ENCODE assay signal across 9 cellular contexts in genomic region chr10:93062499-93063216, GRCh38. TPM values are rescaled to one million over a fixed set of nuclear protein-coding genes. Genes with fewer than 3 reads are reported as not detected.
DNase-seq lines count a peak whose midpoint lies in the region; ATAC-seq, FAIRE-seq and TF ChIP-seq lines count a peak whose summit lies in the region.
"Had no signal": no experiment of that assay in that cellular context is flagged by ENCODE, and none has a peak within 500 bp of the region (broad histone marks: within the 10 kb centered on the region; RNA-seq: fewer than 3 reads in every experiment).

No MANE protein-coding gene starts in this region.

- FAIRE-seq in HTR-8/SVneo (lab: Jason Lieb, UNC), result no peak

- no peaks in the 10 kb centered on the region for H3K36me3 ChIP-seq in right atrium auricular region
- peaks cover 0 to 5% of the 10 kb centered on the region in 2 donors for H3K36me3 ChIP-seq in gastrocnemius medialis

- H3K27me3 Mint-ChIP-seq in activated T-helper 1 cell treated with anti-CD3 and anti-CD28 coated beads, Interleukin-12 subunit alpha, Interleukin-12 subunit beta, Interleukin-2, Interleukin-4 antibody, amounts not matched to agents 30 ng/mL and 10 ng/mL and 1 ng/mL, durations not matched to agents 14 hours and 24 hours and 36 hours (ENCODE audit: insufficient read depth), result peaks cover 55% of the 10 kb centered on the region

- H3K4me3 ChIP-seq in right atrium auricular region (peak overlapping the region in 1 of 2 donors; percentile 34), gastrocnemius medialis (peak overlapping the region in 3 of 4 donors; percentile 33 to 42 (median 37))

- H3K27ac ChIP-seq in right atrium auricular region, result no peak overlapping the region
- no peak overlapping the region for H3K27ac ChIP-seq in gastrocnemius medialis

- no peaks in the 10 kb centered on the region for H3K9me3 Mint-ChIP-seq in activated T-helper 1 cell treated with anti-CD3 and anti-CD28 coated beads, Interleukin-12 subunit alpha, Interleukin-12 subunit beta, Interleukin-2, Interleukin-4 antibody, amounts not matched to agents 30 ng/mL and 10 ng/mL and 1 ng/mL, durations not matched to agents 14 hours and 24 hours and 36 hours

- H3K27ac Mint-ChIP-seq in activated T-helper 1 cell treated with anti-CD3 and anti-CD28 coated beads, Interleukin-12 subunit alpha, Interleukin-12 subunit beta, Interleukin-2, Interleukin-4 antibody, amounts not matched to agents 30 ng/mL and 10 ng/mL and 1 ng/mL, durations not matched to agents 14 hours and 24 hours and 36 hours, result no peak overlapping the region

- peaks cover 16% of the 10 kb centered on the region for H3K4me1 Mint-ChIP-seq in activated T-helper 1 cell treated with anti-CD3 and anti-CD28 coated beads, Interleukin-12 subunit alpha, Interleukin-12 subunit beta, Interleukin-2, Interleukin-4 antibody, amounts not matched to agents 30 ng/mL and 10 ng/mL and 1 ng/mL, durations not matched to agents 14 hours and 24 hours and 36 hours (ENCODE audit: low read depth)

- ATAC-seq in gastrocnemius medialis, result peak in 1 of 2 donors; percentile 35
- ATAC-seq: HCT116 had no signal

- DNase-seq in AG20443 (ENCODE audit: low spot score) (peak; percentile 84), HCEC 1CT (peak; percentile 17), right atrium auricular region (ENCODE audit: low spot score) (peak; percentile 40), gastrocnemius medialis (no peak), NCI-H774 (lab: John Stamatoyannopoulos, UW) (no peak), HTR-8/SVneo (ENCODE audit: insufficient read length, low spot score) (no peak), SKM-1 (lab: John Stamatoyannopoulos, UW; ENCODE audit: unreplicated experiment) (no peak)
- DNase-seq in activated T-helper 1 cell treated with anti-CD3 and anti-CD28 coated beads, Interleukin-12 subunit alpha, Interleukin-12 subunit beta, Interleukin-2, Interleukin-4 antibody, amounts not matched to agents 30 ng/mL and 10 ng/mL and 1 ng/mL, durations not matched to agents 14 hours and 24 hours and 36 hours (ENCODE audit: low spot score), result peak; percentile 28

- in situ Hi-C loops in gastrocnemius medialis (cut with MboI; ENCODE audit: low sequenced_read_pairs in 4 of 4), result no loop called here

- H3K4me1 ChIP-seq in right atrium auricular region, result peaks cover 0 to 41% of the 10 kb centered on the region in 2 donors
- peaks cover 0 to 3% of the 10 kb centered on the region in 2 donors for H3K4me1 ChIP-seq in gastrocnemius medialis

- peaks cover 9 to 30% of the 10 kb centered on the region in 2 donors for H3K27me3 ChIP-seq in right atrium auricular region
- H3K27me3 ChIP-seq in gastrocnemius medialis, result peaks cover 14 to 22% (median 21%) of the 10 kb centered on the region in 3 donors

- H3K9me3 ChIP-seq in right atrium auricular region, result no peaks in the 10 kb centered on the region
- H3K9me3 ChIP-seq in gastrocnemius medialis, result no peaks in the 10 kb centered on the region

- TF ChIP-seq POLR2A in gastrocnemius medialis (IDR thresholded peaks at IDR 0.05), result no peak

- intact Hi-C loops in activated T-helper 1 cell treated with anti-CD3 and anti-CD28 coated beads, Interleukin-12 subunit alpha, Interleukin-12 subunit beta, Interleukin-2, Interleukin-4 antibody, amounts not matched to agents 30 ng/mL and 10 ng/mL and 1 ng/mL, durations not matched to agents 14 hours and 24 hours and 36 hours (cut with micrococcal nuclease), result loop anchor here (1.0 kb wide), 1 partner anchor 13 kb away; no protein-coding TSS in a partner anchor
- intact Hi-C loops in gastrocnemius medialis (cut with DNase I; ENCODE audit: low total_unique reads), result no loop called here

- peak in 1 of 2 donors; percentile 63 for TF ChIP-seq CTCF in right atrium auricular region (IDR thresholded peaks at IDR 0.05)
- TF ChIP-seq CTCF in gastrocnemius medialis (IDR thresholded peaks at IDR 0.05 in 4 of 5, conservative IDR thresholded peaks at IDR 0.05 in 1 of 5), result peak in 4 of 5 experiments; percentile 5 to 51 (median 30)

- H3K4me3 Mint-ChIP-seq in activated T-helper 1 cell treated with anti-CD3 and anti-CD28 coated beads, Interleukin-12 subunit alpha, Interleukin-12 subunit beta, Interleukin-2, Interleukin-4 antibody, amounts not matched to agents 30 ng/mL and 10 ng/mL and 1 ng/mL, durations not matched to agents 14 hours and 24 hours and 36 hours, result peak overlapping the region; percentile 65

- H3K36me3 Mint-ChIP-seq in activated T-helper 1 cell treated with anti-CD3 and anti-CD28 coated beads, Interleukin-12 subunit alpha, Interleukin-12 subunit beta, Interleukin-2, Interleukin-4 antibody, amounts not matched to agents 30 ng/mL and 10 ng/mL and 1 ng/mL, durations not matched to agents 14 hours and 24 hours and 36 hours (ENCODE audit: low read depth), result peaks cover 5% of the 10 kb centered on the region

RNA-seq across cellular contexts. Expression of gene CYP26C1, which starts 2.1 kb away (rescaled TPM):
- not detected in 2 replicates for total RNA-seq in activated T-helper 1 cell treated with anti-CD3 and anti-CD28 coated beads, Interleukin-12 subunit alpha, Interleukin-12 subunit beta, Interleukin-2, Interleukin-4 antibody, amounts not matched to agents 30 ng/mL and 10 ng/mL and 1 ng/mL, durations not matched to agents 14 hours and 24 hours and 36 hours
- not detected for total RNA-seq in right atrium auricular region
- total RNA-seq in gastrocnemius medialis, result not detected

RNA-seq across cellular contexts. Expression of gene CYP26A1, which starts 11.0 kb away (rescaled TPM):
- total RNA-seq in activated T-helper 1 cell treated with anti-CD3 and anti-CD28 coated beads, Interleukin-12 subunit alpha, Interleukin-12 subunit beta, Interleukin-2, Interleukin-4 antibody, amounts not matched to agents 30 ng/mL and 10 ng/mL and 1 ng/mL, durations not matched to agents 14 hours and 24 hours and 36 hours, result not detected in 2 replicates
- total RNA-seq in right atrium auricular region (not detected), gastrocnemius medialis (not detected)

Comparison
In these comparisons a context has a peak if more than half of its experiments do, and no peak if none do; other contexts are left out.
1. DNase-seq: peak in AG20443 (single experiment), HCEC 1CT (single experiment), activated T-helper 1 cell treated with anti-CD3 and anti-CD28 coated beads, Interleukin-12 subunit alpha, Interleukin-12 subunit beta, Interleukin-2, Interleukin-4 antibody, amounts not matched to agents 30 ng/mL and 10 ng/mL and 1 ng/mL, durations not matched to agents 14 hours and 24 hours and 36 hours (single experiment) and right atrium auricular region (single experiment); none in gastrocnemius medialis (0 of 2), NCI-H774 (single experiment), HTR-8/SVneo (single experiment) and SKM-1 (single experiment).